8 cellular contexts compared by ENCODE assay signal in the genomic region with DNA sequence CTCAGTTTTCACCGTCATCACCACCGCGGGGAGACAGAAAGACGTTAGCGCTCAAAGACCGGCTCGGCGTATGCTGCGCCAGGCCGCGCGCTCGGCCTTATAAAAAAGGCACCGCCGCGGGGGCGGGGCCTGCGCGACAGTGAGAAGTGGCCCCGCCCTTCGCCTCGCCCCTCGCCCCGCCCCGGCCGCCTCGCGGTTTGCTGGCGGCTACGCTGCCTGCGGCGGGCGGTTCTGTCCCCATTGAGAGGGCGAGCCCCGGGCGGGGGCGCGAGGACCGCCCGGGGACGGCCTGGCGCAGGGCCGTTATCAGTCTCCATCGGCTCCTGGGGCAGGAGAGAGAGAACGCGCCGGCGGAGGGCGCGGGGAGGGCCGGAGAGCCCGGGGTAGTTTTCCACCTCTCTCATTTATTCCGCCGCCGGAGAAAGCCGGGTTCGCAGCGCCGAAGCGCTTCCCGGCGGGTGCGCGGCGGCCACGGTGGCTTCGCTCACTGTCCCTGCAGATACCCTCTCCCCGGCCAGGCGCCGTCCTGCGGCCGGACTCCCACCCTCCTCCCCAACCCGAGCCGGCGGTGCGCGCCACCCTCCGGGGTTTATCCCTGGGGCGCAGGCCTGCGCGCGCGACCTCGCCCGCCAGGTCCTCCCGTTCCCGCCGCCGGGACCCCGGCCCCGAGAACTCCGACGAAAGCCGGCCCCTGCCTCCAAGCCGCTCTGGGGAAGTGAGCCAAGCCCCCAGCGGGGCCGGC.
DNase-seq lines count a peak whose midpoint lies in the region; ATAC-seq, FAIRE-seq and TF ChIP-seq lines count a peak whose summit lies in the region.

No MANE protein-coding gene starts in this region.

- no peaks in the 10 kb centered on the region for H3K9me3 Mint-ChIP-seq in T-cell

- peaks cover 37% of the 10 kb centered on the region for H3K36me3 Mint-ChIP-seq in T-cell

- H3K4me1 ChIP-seq in prostate gland (replicated peaks), result no peaks in the 10 kb centered on the region

- peak; percentile 88 for FAIRE-seq in GM12892 (lab: Jason Lieb, UNC)

- WGBS in prostate gland, result under 1% methylated on average over 69 of the region's 97 CpGs

- peak in 3 of 4 experiments; percentile 10 to 40 (median 25) for TF ChIP-seq CTCF in prostate gland (IDR thresholded peaks at IDR 0.05)

- DNase-seq in GM12892 (ENCODE audit: insufficient read length) (peak; percentile 69), NCI-H128 (lab: John Stamatoyannopoulos, UW; ENCODE audit: unreplicated experiment) (peak; percentile 76), T-cell (peak; percentile 78 to 97 (median 92)), amniotic epithelial cell (ENCODE audit: low read depth) (peak; percentile 85), left cardiac atrium (peak; percentile 95), prostate gland (ENCODE audit: low spot score) (peak; percentile 93), ureter (ENCODE audit: low spot score) (peak; percentile 94)

- peak overlapping the region; percentile 90 to 94 for H3K27ac ChIP-seq in prostate gland

- ATAC-seq in HG02759 (IDR thresholded peaks at IDR 0.05; ENCODE audit: unreplicated experiment) (peak; percentile 78), T-cell (replicated peaks in 1 of 4) (peak; percentile 75 to 87 (median 80)), left cardiac atrium (peak; percentile 89 to 90)

- intact Hi-C loops in left cardiac atrium (cut with DNase I) (loop anchor here (1.0 to 5.0 kb wide), 8 partner anchors 167 to 767 kb away; no protein-coding TSS in a partner anchor), prostate gland (cut with DNase I) (loop anchor here (2.0 to 5.0 kb wide), 3 partner anchors 466 to 767 kb away; no protein-coding TSS in a partner anchor)

- no peaks in the 10 kb centered on the region for H3K27me3 Mint-ChIP-seq in T-cell

- CTCF ChIA-PET in T-cell (lab: Charles Lee), result interaction anchor here (0.6 to 1.6 kb wide), 10 partner anchors 51 to 766 kb away, joined by 3 to 29 read pairs (median 10); no protein-coding TSS in a partner anchor

- peaks cover 4 to 8% of the 10 kb centered on the region in 2 donors for H3K36me3 ChIP-seq in prostate gland

- TF ChIP-seq POLR2A in GM12892 (IDR thresholded peaks at IDR 0.05; ENCODE audit: low read depth, low read length), result peak; percentile 99
- peak; percentile 97 for TF ChIP-seq POLR2A in prostate gland (IDR thresholded peaks at IDR 0.05)

- no peaks in the 10 kb centered on the region for H3K27me3 ChIP-seq in prostate gland (replicated peaks; ENCODE audit: insufficient read depth)

- peak overlapping the region; percentile 64 to 73 for H3K4me3 ChIP-seq in prostate gland

- POLR2A ChIA-PET in T-cell (lab: Charles Lee), result interaction anchor here in 1 of 2 donors (1.2 kb wide), 1 partner anchor 766 kb away, joined by 3 read pairs; no protein-coding TSS in a partner anchor

- peak overlapping the region; percentile 95 to 98 for H3K27ac Mint-ChIP-seq in T-cell

- no peaks in the 10 kb centered on the region for H3K9me3 ChIP-seq in prostate gland

- peaks cover 72 to 80% (median 72%) of the 10 kb centered on the region in 3 donors for H3K4me1 Mint-ChIP-seq in T-cell

- peak overlapping the region; percentile 94 to 99 (median 97) for H3K4me3 Mint-ChIP-seq in T-cell

Comparison
In these comparisons a context has a peak if more than half of its experiments do, and no peak if none do; other contexts are left out.
1. Peak in every context shown above with its lines: DNase-seq, ATAC-seq, H3K4me3 ChIP-seq and H3K27ac ChIP-seq.